10 cellular contexts compared by ENCODE assay signal in genomic region chr12:101616027-101616494, GRCh38. TPM values are rescaled to one million over a fixed set of nuclear protein-coding genes. Genes with fewer than 3 reads are reported as not detected.
DNase-seq lines count a peak whose midpoint lies in the region; ATAC-seq, FAIRE-seq and TF ChIP-seq lines count a peak whose summit lies in the region.
"Had no signal": no experiment of that assay in that cellular context is flagged by ENCODE, and none has a peak within 500 bp of the region (broad histone marks: within the 10 kb centered on the region; RNA-seq: fewer than 3 reads in every experiment).

No MANE protein-coding gene starts in this region.

- H3K9me3 Mint-ChIP-seq in mesothelial cell of epicardium: no peaks in the 10 kb centered on the region

- H3K79me2 ChIP-seq in mammary epithelial cell (ENCODE audit: insufficient read depth, low read length): no peaks in the 10 kb centered on the region

- FAIRE-seq in A549 (lab: Jason Lieb, UNC): no peak
- FAIRE-seq in HTR-8/SVneo (lab: Jason Lieb, UNC): no peak

- no peaks in the 10 kb centered on the region for H3K36me3 Mint-ChIP-seq in mesothelial cell of epicardium

- BruUV-seq in mammary epithelial cell (replicated peaks; lab: Mats Ljungman, UMichigan): no TSS peak

- H3K27ac ChIP-seq in A549: peak overlapping the region in 1 of 2 experiments; percentile 57; a peak in 1 of 6 replicates
- no peak overlapping the region for H3K27ac ChIP-seq in mammary epithelial cell (ENCODE audit: insufficient read depth, low read depth, low read length)

- no peak overlapping the region for H3K9ac ChIP-seq in mammary epithelial cell (ENCODE audit: insufficient read depth, low read length)

- TF ChIP-seq RAD21 in A549 (conservative IDR thresholded peaks at IDR 0.05 in 1 of 2, IDR thresholded peaks at IDR 0.05 in 1 of 2): no peak

- H3K4me3 ChIP-seq in A549: no peak overlapping the region
- H3K4me3 ChIP-seq in mammary epithelial cell (replicated peaks in 1 of 3; ENCODE audit: insufficient read depth in 1 of 3, low read depth in 2 of 3, low read length in 3 of 3): no peak overlapping the region

- peaks cover 33% of the 10 kb centered on the region for H3K4me1 Mint-ChIP-seq in mesothelial cell of epicardium

- ATAC-seq in A549 (no peak), HG03108 (IDR thresholded peaks at IDR 0.05; ENCODE audit: unreplicated experiment) (no peak)

- no peaks in the 10 kb centered on the region for H3K36me3 ChIP-seq in mammary epithelial cell (ENCODE audit: insufficient read depth, low read length)

- in situ Hi-C loops in mammary epithelial cell (cut with MboI; ENCODE audit: low sequenced_read_pairs in 2 of 2): no loop called here

- intact Hi-C loops in mammary epithelial cell (cut with micrococcal nuclease): no loop called here

- H3K4me2 ChIP-seq in A549: peak overlapping the region; percentile 43; the same call in 2 of the 3 replicates
- H3K4me2 ChIP-seq in mammary epithelial cell (ENCODE audit: insufficient read depth, low read depth, low read length): no peak overlapping the region

- no peaks in the 10 kb centered on the region for H3K27me3 ChIP-seq in mammary epithelial cell (ENCODE audit: insufficient read depth, low read length)

- dilution Hi-C loops in mammary epithelial cell (cut with HindIII; ENCODE audit: low sequenced_read_pairs): no loop called here

- no peak for TF ChIP-seq POLR2A in A549 (IDR thresholded peaks at IDR 0.05; ENCODE audit: low read length)

- no peaks in the 10 kb centered on the region for H3K27me3 Mint-ChIP-seq in mesothelial cell of epicardium (ENCODE audit: low read depth)

- DNase-seq in A549 (ENCODE audit: low read depth in 1 of 2, low spot score in 1 of 2): no peak
- DNase-seq in Kasumi-1 (lab: John Stamatoyannopoulos, UW): peak; percentile 10 to 14
- peak; percentile 23 for DNase-seq in mammary epithelial cell
- DNase-seq in mesothelial cell of epicardium (ENCODE audit: low spot score in 2 of 2, unreplicated experiment in 2 of 2): no peak
- DNase-seq in GDM1 (lab: John Stamatoyannopoulos, UW): no peak
- no peak for DNase-seq in DMS114 treated with DMSO at 0.1 percent for 48 hours (lab: John Stamatoyannopoulos, UW; ENCODE audit: unreplicated experiment)
- no peak for DNase-seq in HTR-8/SVneo (ENCODE audit: insufficient read length, low spot score)
- DNase-seq: DND-41, NCI-H446 had no signal

- no peak overlapping the region for H3K4me3 Mint-ChIP-seq in mesothelial cell of epicardium

- no peak overlapping the region for H2AFZ ChIP-seq in mammary epithelial cell (ENCODE audit: low read depth, low read length)

- H4K20me1 ChIP-seq in mammary epithelial cell (ENCODE audit: insufficient read depth, low read length): no peaks in the 10 kb centered on the region

- 11% methylated on average over 4 of the region's 4 CpGs for WGBS in A549 (ENCODE audit: missing lambda C conversion rate)
- WGBS in mammary epithelial cell (ENCODE audit: low coverage, missing lambda C conversion rate): 0% methylated on average over 4 of the region's 4 CpGs

- TF ChIP-seq CTCF in A549 (IDR thresholded peaks at IDR 0.05) (no peak), mammary epithelial cell (conservative IDR thresholded peaks at IDR 0.05 in 1 of 2, IDR thresholded peaks at IDR 0.05 in 1 of 2; ENCODE audit: extremely low read depth in 1 of 2, insufficient read depth in 1 of 2, low read depth in 1 of 2, low read length in 2 of 2) (no peak), mesothelial cell of epicardium (IDR thresholded peaks at IDR 0.05; ENCODE audit: unreplicated experiment) (no peak)

- no peaks in the 10 kb centered on the region for H3K9me3 ChIP-seq in A549
- no peaks in the 10 kb centered on the region for H3K9me3 ChIP-seq in mammary epithelial cell (replicated peaks; ENCODE audit: insufficient read depth, low read length)

- no peak for TF ChIP-seq EP300 in A549 (IDR thresholded peaks at IDR 0.05)

- CTCF ChIA-PET in A549 (lab: Yijun Ruan, JAX) (interaction anchor here (1.3 kb wide), 1 partner anchor 15 kb away, joined by 3 read pairs; no protein-coding TSS in a partner anchor), mammary epithelial cell (lab: Charles Lee; ENCODE audit: low non-redundant PET) (no interaction called here)

- H3K4me1 ChIP-seq in A549: no peaks in the 10 kb centered on the region; the same call in 2 of the 3 replicates
- no peaks in the 10 kb centered on the region for H3K4me1 ChIP-seq in mammary epithelial cell (ENCODE audit: insufficient read depth, low read length)

- POLR2A ChIA-PET in A549 (lab: Yijun Ruan, JAX): no interaction called here

- peak overlapping the region; percentile 76 for H3K27ac Mint-ChIP-seq in mesothelial cell of epicardium

TF ChIP-seq in A549, 52 proteins besides CTCF, POLR2A, EP300 and RAD21:
- no peak for TF ChIP-seq CBX8 (IDR thresholded peaks at IDR 0.05)
- peak; percentile 26 to 56; a peak in 3 of 4 replicates for TF ChIP-seq CEBPB (IDR thresholded peaks at IDR 0.05)
- no peak for TF ChIP-seq ZFP36 (IDR thresholded peaks at IDR 0.05; ENCODE audit: borderline replicate concordance, partially characterized antibody)
TF ChIP-seq in A549: peak in this region for 1.

RNA-seq across cellular contexts. Expression of gene MYBPC1, which starts 21.3 kb away (rescaled TPM):
- polyA plus RNA-seq in A549 (2011; rRNA removed) (not detected in 2 replicates), A549 (2017; fragmentation: RNase III; extraction: RNeasy Plus Mini Kit Qiagen cat#74134 plus additional on column Dnase treatment) (not detected in 3 replicates), mammary epithelial cell (not detected)
- polyA plus RNA-seq in A549 (2012; cell fraction: cytosol; rRNA removed): not detected in 2 replicates
- not detected in 2 replicates for polyA plus RNA-seq in A549 (2012; cell fraction: nucleus; rRNA removed)
- not detected in 2 replicates for polyA minus RNA-seq in A549 (2011; rRNA and poly(A)+ RNA removed)
- total RNA-seq in mammary epithelial cell (not detected), mesothelial cell of epicardium (not detected in 3 replicates)
- not detected for polyA minus RNA-seq in mammary epithelial cell

Comparison
In these comparisons a context has a peak if more than half of its experiments do, and no peak if none do; other contexts are left out.
1. DNase-seq: peak in Kasumi-1 (2 of 2) and mammary epithelial cell (single experiment); none in A549 (0 of 2), mesothelial cell of epicardium (0 of 2), GDM1 (single experiment), DMS114 treated with DMSO at 0.1 percent for 48 hours (single experiment) and HTR-8/SVneo (single experiment).